2 cellular contexts compared by ENCODE assay signal in genomic region chr15:67180514-67181191, GRCh38.
TF ChIP-seq lines count a peak whose summit lies in the region.

No MANE protein-coding gene starts in this region.

TF ChIP-seq in A549, 52 proteins besides CTCF, POLR2A, EP300 and RAD21 (continued from another document):
- TF ChIP-seq, protein P1, sequence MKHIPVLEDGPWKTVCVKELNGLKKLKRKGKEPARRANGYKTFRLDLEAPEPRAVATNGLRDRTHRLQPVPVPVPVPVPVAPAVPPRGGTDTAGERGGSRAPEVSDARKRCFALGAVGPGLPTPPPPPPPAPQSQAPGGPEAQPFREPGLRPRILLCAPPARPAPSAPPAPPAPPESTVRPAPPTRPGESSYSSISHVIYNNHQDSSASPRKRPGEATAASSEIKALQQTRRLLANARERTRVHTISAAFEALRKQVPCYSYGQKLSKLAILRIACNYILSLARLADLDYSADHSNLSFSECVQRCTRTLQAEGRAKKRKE (CRISPR knock-in tag; IDR thresholded peaks at IDR 0.05; ENCODE audit: low read depth): no peak

TF ChIP-seq in WTC11, 78 proteins besides CTCF, POLR2A, EP300 and RAD21 (continued from another document):
- TF ChIP-seq KAT7 (CRISPR knock-in tag; IDR thresholded peaks at IDR 0.05; ENCODE audit: borderline replicate concordance) (no peak), AR (CRISPR knock-in tag; IDR thresholded peaks at IDR 0.05) (no peak), PRRX2 (CRISPR knock-in tag; IDR thresholded peaks at IDR 0.05) (no peak), TEAD4 (CRISPR knock-in tag; IDR thresholded peaks at IDR 0.05) (no peak), TP53 (CRISPR knock-in tag; IDR thresholded peaks at IDR 0.05) (no peak), USF1 (CRISPR knock-in tag; IDR thresholded peaks at IDR 0.05) (no peak), TEAD1 (CRISPR knock-in tag; IDR thresholded peaks at IDR 0.05) (no peak), FOXP1 (CRISPR knock-in tag; IDR thresholded peaks at IDR 0.05; ENCODE audit: borderline replicate concordance) (no peak), ZNF671 (CRISPR knock-in tag; IDR thresholded peaks at IDR 0.05) (no peak), SP1 (CRISPR knock-in tag; conservative IDR thresholded peaks at IDR 0.05) (no peak)
- TF ChIP-seq, protein P2, sequence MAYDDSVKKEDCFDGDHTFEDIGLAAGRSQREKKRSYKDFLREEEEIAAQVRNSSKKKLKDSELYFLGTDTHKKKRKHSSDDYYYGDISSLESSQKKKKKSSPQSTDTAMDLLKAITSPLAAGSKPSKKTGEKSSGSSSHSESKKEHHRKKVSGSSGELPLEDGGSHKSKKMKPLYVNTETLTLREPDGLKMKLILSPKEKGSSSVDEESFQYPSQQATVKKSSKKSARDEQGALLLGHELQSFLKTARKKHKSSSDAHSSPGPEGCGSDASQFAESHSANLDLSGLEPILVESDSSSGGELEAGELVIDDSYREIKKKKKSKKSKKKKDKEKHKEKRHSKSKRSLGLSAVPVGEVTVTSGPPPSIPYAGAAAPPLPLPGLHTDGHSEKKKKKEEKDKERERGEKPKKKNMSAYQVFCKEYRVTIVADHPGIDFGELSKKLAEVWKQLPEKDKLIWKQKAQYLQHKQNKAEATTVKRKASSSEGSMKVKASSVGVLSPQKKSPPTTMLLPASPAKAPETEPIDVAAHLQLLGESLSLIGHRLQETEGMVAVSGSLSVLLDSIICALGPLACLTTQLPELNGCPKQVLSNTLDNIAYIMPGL (CRISPR knock-in tag; IDR thresholded peaks at IDR 0.05): no peak
- TF ChIP-seq, protein P3, sequence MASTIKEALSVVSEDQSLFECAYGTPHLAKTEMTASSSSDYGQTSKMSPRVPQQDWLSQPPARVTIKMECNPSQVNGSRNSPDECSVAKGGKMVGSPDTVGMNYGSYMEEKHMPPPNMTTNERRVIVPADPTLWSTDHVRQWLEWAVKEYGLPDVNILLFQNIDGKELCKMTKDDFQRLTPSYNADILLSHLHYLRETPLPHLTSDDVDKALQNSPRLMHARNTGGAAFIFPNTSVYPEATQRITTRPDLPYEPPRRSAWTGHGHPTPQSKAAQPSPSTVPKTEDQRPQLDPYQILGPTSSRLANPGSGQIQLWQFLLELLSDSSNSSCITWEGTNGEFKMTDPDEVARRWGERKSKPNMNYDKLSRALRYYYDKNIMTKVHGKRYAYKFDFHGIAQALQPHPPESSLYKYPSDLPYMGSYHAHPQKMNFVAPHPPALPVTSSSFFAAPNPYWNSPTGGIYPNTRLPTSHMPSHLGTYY (CRISPR knock-in tag; IDR thresholded peaks at IDR 0.05): no peak
- TF ChIP-seq, protein P4, sequence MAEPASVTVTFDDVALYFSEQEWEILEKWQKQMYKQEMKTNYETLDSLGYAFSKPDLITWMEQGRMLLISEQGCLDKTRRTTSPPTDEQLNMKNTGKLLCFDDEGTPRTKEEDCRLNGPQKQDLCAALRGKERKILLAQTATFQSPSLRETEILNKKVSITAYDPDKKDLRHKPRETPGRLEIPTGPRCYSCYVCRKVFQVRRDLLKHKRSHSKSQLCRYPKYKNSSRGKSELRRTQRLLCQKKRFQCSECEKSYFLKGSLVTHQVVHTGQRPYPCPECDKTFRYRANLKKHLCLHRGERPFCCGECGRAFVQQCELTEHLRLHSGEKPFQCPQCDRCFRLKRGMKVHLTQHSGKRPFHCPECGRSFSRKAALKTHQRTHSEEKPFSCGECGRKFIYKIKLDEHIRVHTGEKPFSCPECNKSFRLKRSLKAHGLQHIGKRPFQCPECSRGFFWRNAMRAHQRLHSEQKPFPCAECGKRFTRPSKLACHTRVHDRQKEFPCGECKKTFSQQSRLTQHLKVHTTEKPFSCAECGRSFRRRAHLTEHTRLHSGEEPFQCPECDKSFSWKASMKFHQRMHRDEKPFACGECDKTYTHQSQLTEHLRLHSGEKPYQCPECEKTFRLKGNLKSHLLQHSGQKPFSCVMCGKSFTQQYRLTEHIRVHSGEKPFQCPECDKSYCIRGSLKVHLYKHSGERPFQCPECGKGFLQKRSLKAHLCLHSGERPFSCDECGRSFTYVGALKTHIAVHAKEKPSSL (CRISPR knock-in tag; conservative IDR thresholded peaks at IDR 0.05): no peak
- TF ChIP-seq, protein P5, sequence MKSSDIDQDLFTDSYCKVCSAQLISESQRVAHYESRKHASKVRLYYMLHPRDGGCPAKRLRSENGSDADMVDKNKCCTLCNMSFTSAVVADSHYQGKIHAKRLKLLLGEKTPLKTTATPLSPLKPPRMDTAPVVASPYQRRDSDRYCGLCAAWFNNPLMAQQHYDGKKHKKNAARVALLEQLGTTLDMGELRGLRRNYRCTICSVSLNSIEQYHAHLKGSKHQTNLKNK (CRISPR knock-in tag; IDR thresholded peaks at IDR 0.05): no peak
- TF ChIP-seq, protein P6, sequence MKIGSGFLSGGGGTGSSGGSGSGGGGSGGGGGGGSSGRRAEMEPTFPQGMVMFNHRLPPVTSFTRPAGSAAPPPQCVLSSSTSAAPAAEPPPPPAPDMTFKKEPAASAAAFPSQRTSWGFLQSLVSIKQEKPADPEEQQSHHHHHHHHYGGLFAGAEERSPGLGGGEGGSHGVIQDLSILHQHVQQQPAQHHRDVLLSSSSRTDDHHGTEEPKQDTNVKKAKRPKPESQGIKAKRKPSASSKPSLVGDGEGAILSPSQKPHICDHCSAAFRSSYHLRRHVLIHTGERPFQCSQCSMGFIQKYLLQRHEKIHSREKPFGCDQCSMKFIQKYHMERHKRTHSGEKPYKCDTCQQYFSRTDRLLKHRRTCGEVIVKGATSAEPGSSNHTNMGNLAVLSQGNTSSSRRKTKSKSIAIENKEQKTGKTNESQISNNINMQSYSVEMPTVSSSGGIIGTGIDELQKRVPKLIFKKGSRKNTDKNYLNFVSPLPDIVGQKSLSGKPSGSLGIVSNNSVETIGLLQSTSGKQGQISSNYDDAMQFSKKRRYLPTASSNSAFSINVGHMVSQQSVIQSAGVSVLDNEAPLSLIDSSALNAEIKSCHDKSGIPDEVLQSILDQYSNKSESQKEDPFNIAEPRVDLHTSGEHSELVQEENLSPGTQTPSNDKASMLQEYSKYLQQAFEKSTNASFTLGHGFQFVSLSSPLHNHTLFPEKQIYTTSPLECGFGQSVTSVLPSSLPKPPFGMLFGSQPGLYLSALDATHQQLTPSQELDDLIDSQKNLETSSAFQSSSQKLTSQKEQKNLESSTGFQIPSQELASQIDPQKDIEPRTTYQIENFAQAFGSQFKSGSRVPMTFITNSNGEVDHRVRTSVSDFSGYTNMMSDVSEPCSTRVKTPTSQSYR (CRISPR knock-in tag; IDR thresholded peaks at IDR 0.05): no peak
